In the genomic region with DNA sequence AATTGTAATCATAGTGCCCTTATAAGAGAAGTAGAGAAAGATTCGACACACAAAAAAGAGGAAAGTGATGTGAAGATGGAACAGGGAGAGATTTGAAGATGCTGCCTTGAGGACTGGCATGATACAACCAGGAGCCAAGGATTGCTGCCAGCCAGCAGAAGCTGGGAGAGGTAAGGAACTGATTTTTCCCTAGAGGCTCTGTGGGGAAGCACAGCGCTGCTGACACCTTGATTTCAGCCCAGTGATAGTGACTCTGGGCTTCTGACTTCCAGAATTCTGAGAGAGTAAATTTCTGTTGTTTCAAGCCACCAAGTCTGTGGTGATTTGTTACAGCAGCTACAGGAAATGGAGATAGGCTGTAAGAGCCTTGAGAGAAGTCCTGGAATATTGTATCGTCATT, we compare ENCODE assay signal across 3 cellular contexts.
TF ChIP-seq lines count a peak whose summit lies in the region.

No MANE protein-coding gene starts in this region.

TF ChIP-seq in A549, 52 proteins besides CTCF, POLR2A, EP300 and RAD21 (continued from another document):
- TF ChIP-seq, protein P1, sequence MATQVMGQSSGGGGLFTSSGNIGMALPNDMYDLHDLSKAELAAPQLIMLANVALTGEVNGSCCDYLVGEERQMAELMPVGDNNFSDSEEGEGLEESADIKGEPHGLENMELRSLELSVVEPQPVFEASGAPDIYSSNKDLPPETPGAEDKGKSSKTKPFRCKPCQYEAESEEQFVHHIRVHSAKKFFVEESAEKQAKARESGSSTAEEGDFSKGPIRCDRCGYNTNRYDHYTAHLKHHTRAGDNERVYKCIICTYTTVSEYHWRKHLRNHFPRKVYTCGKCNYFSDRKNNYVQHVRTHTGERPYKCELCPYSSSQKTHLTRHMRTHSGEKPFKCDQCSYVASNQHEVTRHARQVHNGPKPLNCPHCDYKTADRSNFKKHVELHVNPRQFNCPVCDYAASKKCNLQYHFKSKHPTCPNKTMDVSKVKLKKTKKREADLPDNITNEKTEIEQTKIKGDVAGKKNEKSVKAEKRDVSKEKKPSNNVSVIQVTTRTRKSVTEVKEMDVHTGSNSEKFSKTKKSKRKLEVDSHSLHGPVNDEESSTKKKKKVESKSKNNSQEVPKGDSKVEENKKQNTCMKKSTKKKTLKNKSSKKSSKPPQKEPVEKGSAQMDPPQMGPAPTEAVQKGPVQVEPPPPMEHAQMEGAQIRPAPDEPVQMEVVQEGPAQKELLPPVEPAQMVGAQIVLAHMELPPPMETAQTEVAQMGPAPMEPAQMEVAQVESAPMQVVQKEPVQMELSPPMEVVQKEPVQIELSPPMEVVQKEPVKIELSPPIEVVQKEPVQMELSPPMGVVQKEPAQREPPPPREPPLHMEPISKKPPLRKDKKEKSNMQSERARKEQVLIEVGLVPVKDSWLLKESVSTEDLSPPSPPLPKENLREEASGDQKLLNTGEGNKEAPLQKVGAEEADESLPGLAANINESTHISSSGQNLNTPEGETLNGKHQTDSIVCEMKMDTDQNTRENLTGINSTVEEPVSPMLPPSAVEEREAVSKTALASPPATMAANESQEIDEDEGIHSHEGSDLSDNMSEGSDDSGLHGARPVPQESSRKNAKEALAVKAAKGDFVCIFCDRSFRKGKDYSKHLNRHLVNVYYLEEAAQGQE (IDR thresholded peaks at IDR 0.05), result no peak
- TF ChIP-seq ESRRA (IDR thresholded peaks at IDR 0.05; ENCODE audit: borderline replicate concordance, low read length), result no peak
- TF ChIP-seq HEYL (CRISPR knock-in tag; IDR thresholded peaks at IDR 0.05), result no peak
- TF ChIP-seq ZSCAN20 (CRISPR knock-in tag; IDR thresholded peaks at IDR 0.05), result no peak
- TF ChIP-seq CHD4 (IDR thresholded peaks at IDR 0.05; ENCODE audit: borderline replicate concordance), result no peak
- no peak for TF ChIP-seq ZNF302 (CRISPR knock-in tag; IDR thresholded peaks at IDR 0.05)
- TF ChIP-seq TP53 (CRISPR knock-in tag; IDR thresholded peaks at IDR 0.05), result no peak
- no peak for TF ChIP-seq NR3C1 (IDR thresholded peaks at IDR 0.05)
- TF ChIP-seq, protein P2, sequence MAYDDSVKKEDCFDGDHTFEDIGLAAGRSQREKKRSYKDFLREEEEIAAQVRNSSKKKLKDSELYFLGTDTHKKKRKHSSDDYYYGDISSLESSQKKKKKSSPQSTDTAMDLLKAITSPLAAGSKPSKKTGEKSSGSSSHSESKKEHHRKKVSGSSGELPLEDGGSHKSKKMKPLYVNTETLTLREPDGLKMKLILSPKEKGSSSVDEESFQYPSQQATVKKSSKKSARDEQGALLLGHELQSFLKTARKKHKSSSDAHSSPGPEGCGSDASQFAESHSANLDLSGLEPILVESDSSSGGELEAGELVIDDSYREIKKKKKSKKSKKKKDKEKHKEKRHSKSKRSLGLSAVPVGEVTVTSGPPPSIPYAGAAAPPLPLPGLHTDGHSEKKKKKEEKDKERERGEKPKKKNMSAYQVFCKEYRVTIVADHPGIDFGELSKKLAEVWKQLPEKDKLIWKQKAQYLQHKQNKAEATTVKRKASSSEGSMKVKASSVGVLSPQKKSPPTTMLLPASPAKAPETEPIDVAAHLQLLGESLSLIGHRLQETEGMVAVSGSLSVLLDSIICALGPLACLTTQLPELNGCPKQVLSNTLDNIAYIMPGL (CRISPR knock-in tag; IDR thresholded peaks at IDR 0.05; ENCODE audit: borderline replicate concordance), result no peak
- TF ChIP-seq CBX8 (IDR thresholded peaks at IDR 0.05), result no peak

TF ChIP-seq in GM23338, 12 proteins besides CTCF, POLR2A, EP300 and RAD21 (continued from another document and continues in another):
- TF ChIP-seq, protein P1 (IDR thresholded peaks at IDR 0.05; ENCODE audit: unreplicated experiment), result no peak
- no peak for TF ChIP-seq POLR2AphosphoS5 (IDR thresholded peaks at IDR 0.05; ENCODE audit: low read depth)
- no peak for TF ChIP-seq CREB1 (CRISPR knock-in tag; IDR thresholded peaks at IDR 0.05; ENCODE audit: low read depth)
- TF ChIP-seq, protein P3, sequence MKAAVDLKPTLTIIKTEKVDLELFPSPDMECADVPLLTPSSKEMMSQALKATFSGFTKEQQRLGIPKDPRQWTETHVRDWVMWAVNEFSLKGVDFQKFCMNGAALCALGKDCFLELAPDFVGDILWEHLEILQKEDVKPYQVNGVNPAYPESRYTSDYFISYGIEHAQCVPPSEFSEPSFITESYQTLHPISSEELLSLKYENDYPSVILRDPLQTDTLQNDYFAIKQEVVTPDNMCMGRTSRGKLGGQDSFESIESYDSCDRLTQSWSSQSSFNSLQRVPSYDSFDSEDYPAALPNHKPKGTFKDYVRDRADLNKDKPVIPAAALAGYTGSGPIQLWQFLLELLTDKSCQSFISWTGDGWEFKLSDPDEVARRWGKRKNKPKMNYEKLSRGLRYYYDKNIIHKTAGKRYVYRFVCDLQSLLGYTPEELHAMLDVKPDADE (IDR thresholded peaks at IDR 0.05), result no peak

TF ChIP-seq in WTC11, 78 proteins besides CTCF, POLR2A, EP300 and RAD21 (continued from another document):
- TF ChIP-seq SOX15 (CRISPR knock-in tag; IDR thresholded peaks at IDR 0.05), result no peak
- TF ChIP-seq GRHL2 (CRISPR knock-in tag; IDR thresholded peaks at IDR 0.05; ENCODE audit: insufficient replicate concordance, severe bottlenecking), result no peak
- no peak for TF ChIP-seq NR2C2 (CRISPR knock-in tag; IDR thresholded peaks at IDR 0.05)
- TF ChIP-seq ZNF423 (CRISPR knock-in tag; IDR thresholded peaks at IDR 0.05), result no peak
TF ChIP-seq in WTC11: peak in this region for 0.
